15 cellular contexts compared by ENCODE assay signal in genomic region chr5:34660444-34660843, GRCh38. TPM values are rescaled to one million over a fixed set of nuclear protein-coding genes. Genes with fewer than 3 reads are reported as not detected.
DNase-seq lines count a peak whose midpoint lies in the region; ATAC-seq, FAIRE-seq and TF ChIP-seq lines count a peak whose summit lies in the region.
"Had no signal": no experiment of that assay in that cellular context is flagged by ENCODE, and none has a peak within 500 bp of the region (broad histone marks: within the 10 kb centered on the region; RNA-seq: fewer than 3 reads in every experiment).

No MANE protein-coding gene starts in this region.

- FAIRE-seq in H54 (lab: Jason Lieb, UNC): peak; percentile 41
- FAIRE-seq: GM18507, islet of Langerhans had no signal

- 57 to 82% (median 66%) methylated on average over 4 of the region's 4 CpGs for WGBS in spleen, 5 donors

- peaks cover 0 to 5% (median 0%) of the 10 kb centered on the region in 8 donors for H3K9me3 ChIP-seq in spleen

- H3K4me1 ChIP-seq in spleen: peaks cover 4 to 49% (median 18%) of the 10 kb centered on the region in 6 donors

- peak overlapping the region in 6 of 8 donors; percentile 93 to 97 (median 95) for H3K27ac ChIP-seq in spleen

- H3K36me3 ChIP-seq in spleen: peaks cover 0 to 8% (median 0%) of the 10 kb centered on the region in 6 donors

- no peak for TF ChIP-seq POLR2A in H54 (IDR thresholded peaks at IDR 0.05; ENCODE audit: low read depth, low read length)
- TF ChIP-seq POLR2A in spleen (IDR thresholded peaks at IDR 0.05): no peak

- peaks cover 0 to 40% (median 18%) of the 10 kb centered on the region in 7 donors for H3K27me3 ChIP-seq in spleen (replicated peaks in 1 of 7)

- DNase-seq in H54 (ENCODE audit: insufficient read length, low spot score): no peak
- DNase-seq in SKM-1 (lab: John Stamatoyannopoulos, UW; ENCODE audit: unreplicated experiment): peak; percentile 31
- DNase-seq in fibroblast of mammary gland (ENCODE audit: low read depth): peak; percentile 96
- DNase-seq in spleen: no peak
- DNase-seq in activated gamma-delta T cell (lab: John Stamatoyannopoulos, UW): no peak
- DNase-seq in AML-193 (lab: John Stamatoyannopoulos, UW): no peak
- DNase-seq in DMS114 treated with DMSO at 0.1 percent for 48 hours (lab: John Stamatoyannopoulos, UW; ENCODE audit: unreplicated experiment): no peak
- DNase-seq: naive thymus-derived CD8-positive, alpha-beta T cell; NCI-H1694; NK-92 treated with Interleukin-12 subunit alpha and Interleukin-12 subunit beta, amount 100 ng/mL, for 24 hours; stimulated activated CD4-positive, alpha-beta T cell treated with anti-CD3 and anti-CD28 coated beads, Interleukin-15, amount 100 ng/mL, for 24 hours; stimulated activated naive B cell treated with anti-CD40 and anti-IgM and Interleukin-4, amounts not matched to agents 10 μg/mL and 1 μg/mL and 100 μg/mL, for 72 hours had no signal

- intact Hi-C loops in spleen (cut with DNase I; ENCODE audit: low total_unique reads): no loop called here

- no peak for ATAC-seq in HG02970 (IDR thresholded peaks at IDR 0.05; ENCODE audit: low FRiP score, unreplicated experiment)
- ATAC-seq: naive thymus-derived CD8-positive, alpha-beta T cell; stimulated activated naive B cell treated with anti-CD40 and anti-IgM and Interleukin-4, amounts not matched to agents 10 μg/mL and 1 μg/mL and 100 μg/mL, for 72 hours had no signal

- TF ChIP-seq CTCF in fibroblast of mammary gland (conservative IDR thresholded peaks at IDR 0.05; ENCODE audit: control insufficient read depth, insufficient read depth, low read depth, low read length) (no peak), spleen (IDR thresholded peaks at IDR 0.05 in 8 of 11, conservative IDR thresholded peaks at IDR 0.05 in 3 of 11) (no peak)

- H3K4me3 ChIP-seq in fibroblast of mammary gland (ENCODE audit: control insufficient read depth, low read depth, low read length) (no peak overlapping the region), spleen (no peak overlapping the region)

RNA-seq across cellular contexts. Expression of gene RAI14, which starts 4.3 kb away (rescaled TPM):
- total RNA-seq in spleen: 100 to 1,000 TPM in 6 of 7 donors, 10 to 100 TPM in 1; 88.9 to 217 (median 135) TPM
- polyA plus RNA-seq in spleen: 10 to 100 TPM; 14.2 to 36.3 (median 18.3) TPM
- total RNA-seq: naive thymus-derived CD8-positive, alpha-beta T cell had no signal
- polyA plus RNA-seq: naive thymus-derived CD8-positive, alpha-beta T cell had no signal

Comparison
In these comparisons a context has a peak if more than half of its experiments do, and no peak if none do; other contexts are left out.
1. DNase-seq: peak in SKM-1 (single experiment) and fibroblast of mammary gland (single experiment); none in H54 (single experiment), spleen (single experiment), activated gamma-delta T cell (single experiment), AML-193 (0 of 2) and DMS114 treated with DMSO at 0.1 percent for 48 hours (single experiment).